Comparison of ENCODE assay signal across 1 cellular context in the genomic region with DNA sequence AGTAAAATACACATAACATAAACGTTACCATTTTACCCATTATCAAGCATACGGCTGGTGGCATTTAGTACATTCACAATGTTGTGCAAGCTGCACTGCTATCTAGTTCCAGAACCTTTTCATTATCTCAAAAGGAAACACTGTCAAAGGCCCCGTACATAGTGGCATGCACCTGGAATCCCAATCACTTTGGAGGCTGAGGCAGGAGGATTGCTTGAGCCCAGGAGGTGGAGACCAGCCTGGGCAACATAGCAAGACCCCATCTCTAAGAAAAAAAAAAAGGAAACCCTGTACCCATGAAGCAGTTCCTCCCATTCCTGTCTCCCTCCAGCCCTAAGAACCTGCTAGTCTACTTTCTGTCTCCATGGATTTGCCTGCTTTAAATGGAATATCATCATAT.
TF ChIP-seq lines count a peak whose summit lies in the region.

No MANE protein-coding gene starts in this region.

TF ChIP-seq in HEK293, 187 proteins besides CTCF, POLR2A, EP300 and RAD21:
- TF ChIP-seq ZFHX2 (tag by site-specific recombination; conservative IDR thresholded peaks at IDR 0.05), result no peak
- peak; percentile 89 for TF ChIP-seq ZNF121 (tag by site-specific recombination; IDR thresholded peaks at IDR 0.05)
